Comparison of ENCODE assay signal across 8 cellular contexts in genomic region chrX:69093960-69094935, GRCh38.
DNase-seq lines count a peak whose midpoint lies in the region; ATAC-seq and TF ChIP-seq lines count a peak whose summit lies in the region.

No MANE protein-coding gene starts in this region.

- no peaks in the 10 kb centered on the region for H3K36me3 Mint-ChIP-seq in activated CD4-positive, alpha-beta memory T cell treated with anti-CD3 and anti-CD28 coated beads for 36 hours

- no peaks in the 10 kb centered on the region for H3K36me3 ChIP-seq in osteoblast (ENCODE audit: insufficient read depth, low read length)

- H3K79me2 ChIP-seq in osteoblast (ENCODE audit: insufficient read depth, low read length): no peaks in the 10 kb centered on the region

- no peaks in the 10 kb centered on the region for H3K4me1 Mint-ChIP-seq in activated CD4-positive, alpha-beta memory T cell treated with anti-CD3 and anti-CD28 coated beads for 36 hours (ENCODE audit: low read depth)

- H3K4me2 ChIP-seq in osteoblast (ENCODE audit: insufficient read depth, low read length): no peak overlapping the region

- H3K27ac ChIP-seq in osteoblast (ENCODE audit: low read depth, low read length): no peak overlapping the region

- DNase-seq in DMS 273 (lab: John Stamatoyannopoulos, UW; ENCODE audit: unreplicated experiment): peak; percentile 83
- DNase-seq in NCI-H1105 (lab: John Stamatoyannopoulos, UW): peak; percentile 41
- DNase-seq in activated CD4-positive, alpha-beta memory T cell treated with anti-CD3 and anti-CD28 coated beads for 36 hours: peak; percentile 33
- DNase-seq in fibroblast of mammary gland (ENCODE audit: low read depth): peak; percentile 63
- DNase-seq in osteoblast (ENCODE audit: insufficient read length, low spot score, missing footprints): peak; percentile 93

- no peak overlapping the region for H3K4me3 Mint-ChIP-seq in activated CD4-positive, alpha-beta memory T cell treated with anti-CD3 and anti-CD28 coated beads for 36 hours

- H3K27ac Mint-ChIP-seq in activated CD4-positive, alpha-beta memory T cell treated with anti-CD3 and anti-CD28 coated beads for 36 hours: no peak overlapping the region

- ATAC-seq in GM21529 (IDR thresholded peaks at IDR 0.05; ENCODE audit: unreplicated experiment): peak; percentile 61
- no peak for ATAC-seq in GM21515 (IDR thresholded peaks at IDR 0.05; ENCODE audit: unreplicated experiment)
- no peak for ATAC-seq in activated CD4-positive, CD25-positive, alpha-beta regulatory T cell treated with anti-CD3 and anti-CD28 coated beads, Interleukin-2, amount 50 U/mL, for 24 hours

- no peaks in the 10 kb centered on the region for H3K4me1 ChIP-seq in osteoblast (ENCODE audit: insufficient read depth, low read length)

- no peaks in the 10 kb centered on the region for H4K20me1 ChIP-seq in osteoblast (ENCODE audit: insufficient read depth, low read length)

- H3K27me3 ChIP-seq in osteoblast (ENCODE audit: insufficient read depth, low read length): peaks cover 45% of the 10 kb centered on the region

- peak; percentile 61 for TF ChIP-seq CTCF in fibroblast of mammary gland (conservative IDR thresholded peaks at IDR 0.05; ENCODE audit: control insufficient read depth, insufficient read depth, low read depth, low read length)
- TF ChIP-seq CTCF in osteoblast (IDR thresholded peaks at IDR 0.05; ENCODE audit: extremely low read depth, low read depth, low read length): peak; percentile 73

- H3K9me3 ChIP-seq in osteoblast (ENCODE audit: low read depth, low read length): no peaks in the 10 kb centered on the region

- no peak overlapping the region for H3K4me3 ChIP-seq in fibroblast of mammary gland (ENCODE audit: control insufficient read depth, low read depth, low read length)
- no peak overlapping the region for H3K4me3 ChIP-seq in osteoblast (ENCODE audit: insufficient read depth, low read length)

- no peaks in the 10 kb centered on the region for H3K27me3 Mint-ChIP-seq in activated CD4-positive, alpha-beta memory T cell treated with anti-CD3 and anti-CD28 coated beads for 36 hours

- no peaks in the 10 kb centered on the region for H3K9me3 Mint-ChIP-seq in activated CD4-positive, alpha-beta memory T cell treated with anti-CD3 and anti-CD28 coated beads for 36 hours

- CTCF ChIA-PET in activated CD4-positive, alpha-beta memory T cell treated with anti-CD3 and anti-CD28 coated beads for 36 hours (lab: Charles Lee): interaction anchor here (0.7 to 1.7 kb wide), 6 partner anchors 10 to 144 kb away, joined by 3 to 7 read pairs (median 4); no protein-coding TSS in a partner anchor

- H2AFZ ChIP-seq in osteoblast (ENCODE audit: low read length): no peak overlapping the region

- POLR2A ChIA-PET in activated CD4-positive, alpha-beta memory T cell treated with anti-CD3 and anti-CD28 coated beads for 36 hours (lab: Charles Lee): no interaction called here

- intact Hi-C loops in activated CD4-positive, alpha-beta memory T cell treated with anti-CD3 and anti-CD28 coated beads for 36 hours (cut with micrococcal nuclease): loop anchor here (1.0 kb wide), 1 partner anchor 128 kb away; no protein-coding TSS in a partner anchor

Comparison
In these comparisons a context has a peak if more than half of its experiments do, and no peak if none do; other contexts are left out.
1. DNase-seq: peak in every context shown above with its lines; median percentile 93 in osteoblast; 83 in DMS 273; 63 in fibroblast of mammary gland; 41 in NCI-H1105; 33 in activated CD4-positive, alpha-beta memory T cell treated with anti-CD3 and anti-CD28 coated beads for 36 hours.